ENCODE assay signal across 16 cellular contexts in genomic region chr2:5479265-5479928, GRCh38.
A peak's percentile ranks its signal among the peaks of the same experiment; 100 is the strongest.
DNase-seq lines count a peak whose midpoint lies in the region; ATAC-seq, FAIRE-seq and TF ChIP-seq lines count a peak whose summit lies in the region.
"Had no signal": no experiment of that assay in that cellular context is flagged by ENCODE, and none has a peak within 500 bp of the region (broad histone marks: within the 10 kb centered on the region; RNA-seq: fewer than 3 reads in every experiment).

No MANE protein-coding gene starts in this region.

- BruUV-seq in GM12878 (replicated peaks; lab: Mats Ljungman, UMichigan): no TSS peak

- no peak for FAIRE-seq in GM12878 (lab: Jason Lieb, UNC)

- RAD21 ChIA-PET in GM12878 (lab: Charles Lee; ENCODE audit: unreplicated experiment): no interaction called here

- no peak overlapping the region for H3K4me3 ChIP-seq in Jurkat, Clone E6-1 (ENCODE audit: low read length)
- H3K4me3 ChIP-seq in GM12878: no peak overlapping the region
- no peak overlapping the region for H3K4me3 ChIP-seq in adrenal gland
- H3K4me3 ChIP-seq: hepatocyte, ovary had no signal

- H3K27me3 ChIP-seq in GM12878 (replicated peaks in 1 of 2; ENCODE audit: control insufficient read depth in 2 of 2, insufficient read depth in 2 of 2, low read length in 1 of 2) (no peaks in the 10 kb centered on the region), adrenal gland (no peaks in the 10 kb centered on the region)
- H3K27me3 ChIP-seq: hepatocyte, ovary had no signal

- no peak for TF ChIP-seq POLR2A in GM12878 (IDR thresholded peaks at IDR 0.05; ENCODE audit: low read depth, low read length)
- no peak for TF ChIP-seq POLR2A in adrenal gland (IDR thresholded peaks at IDR 0.05)

- CTCF ChIA-PET in activated CD4-positive, alpha-beta T cell treated with anti-CD3 and anti-CD28 coated beads for 36 hours (lab: Charles Lee): no interaction called here
- CTCF ChIA-PET in GM12878 (lab: Yijun Ruan, JAX): no interaction called here

- POLR2A ChIA-PET in activated CD4-positive, alpha-beta T cell treated with anti-CD3 and anti-CD28 coated beads for 36 hours (lab: Charles Lee): no interaction called here
- POLR2A ChIA-PET in GM12878 (lab: Charles Lee): no interaction called here

- H3K27ac Mint-ChIP-seq in activated CD4-positive, alpha-beta T cell treated with anti-CD3 and anti-CD28 coated beads for 36 hours: no peak overlapping the region
- no peak overlapping the region for H3K27ac Mint-ChIP-seq in neural crest cell (ENCODE audit: unreplicated experiment)
- H3K27ac Mint-ChIP-seq: activated CD4-positive, alpha-beta memory T cell treated with anti-CD3 and anti-CD28 coated beads, Interleukin-2, amount 10 ng/mL, durations not matched to agents 7 days and 5 days; activated naive CD4-positive, alpha-beta T cell treated with anti-CD3 and anti-CD28 coated beads, Interleukin-2, amount 50 U/mL, for 24 hours; memory B cell had no signal

- H3K36me3 Mint-ChIP-seq in activated CD4-positive, alpha-beta T cell treated with anti-CD3 and anti-CD28 coated beads for 36 hours (ENCODE audit: low read depth): no peaks in the 10 kb centered on the region
- no peaks in the 10 kb centered on the region for H3K36me3 Mint-ChIP-seq in neural crest cell (ENCODE audit: low read depth)
- H3K36me3 Mint-ChIP-seq: activated naive CD4-positive, alpha-beta T cell treated with anti-CD3 and anti-CD28 coated beads, Interleukin-2, amount 50 U/mL, for 24 hours; memory B cell had no signal

- no peaks in the 10 kb centered on the region for H4K20me1 ChIP-seq in GM12878 (ENCODE audit: control insufficient read depth, insufficient read depth)

- H3K27me3 Mint-ChIP-seq in activated CD4-positive, alpha-beta T cell treated with anti-CD3 and anti-CD28 coated beads for 36 hours: peaks cover 11% of the 10 kb centered on the region
- H3K27me3 Mint-ChIP-seq in neural crest cell (ENCODE audit: low read depth): no peaks in the 10 kb centered on the region
- H3K27me3 Mint-ChIP-seq: activated CD4-positive, alpha-beta memory T cell treated with anti-CD3 and anti-CD28 coated beads, Interleukin-2, amount 10 ng/mL, durations not matched to agents 7 days and 5 days; activated naive CD4-positive, alpha-beta T cell treated with anti-CD3 and anti-CD28 coated beads, Interleukin-2, amount 50 U/mL, for 24 hours had no signal

- TF ChIP-seq CTCF in GM12878 (IDR thresholded peaks at IDR 0.05 in 2 of 3, conservative IDR thresholded peaks at IDR 0.05 in 1 of 3; ENCODE audit: control insufficient read depth in 2 of 3, extremely low read depth in 1 of 3, insufficient read depth in 1 of 3, low read depth in 3 of 3, low read length in 3 of 3): no peak
- no peak for TF ChIP-seq CTCF in neural crest cell (conservative IDR thresholded peaks at IDR 0.05)
- TF ChIP-seq CTCF in adrenal gland (IDR thresholded peaks at IDR 0.05): no peak

- peaks cover 2% of the 10 kb centered on the region for H3K4me1 Mint-ChIP-seq in activated CD4-positive, alpha-beta T cell treated with anti-CD3 and anti-CD28 coated beads for 36 hours
- H3K4me1 Mint-ChIP-seq in neural crest cell: peaks cover 41% of the 10 kb centered on the region
- H3K4me1 Mint-ChIP-seq: activated CD4-positive, alpha-beta memory T cell treated with anti-CD3 and anti-CD28 coated beads, Interleukin-2, amount 10 ng/mL, durations not matched to agents 7 days and 5 days; activated naive CD4-positive, alpha-beta T cell treated with anti-CD3 and anti-CD28 coated beads, Interleukin-2, amount 50 U/mL, for 24 hours had no signal

- no peak overlapping the region for H2AFZ ChIP-seq in GM12878 (ENCODE audit: control insufficient read depth, low read depth, low read length)
- H2AFZ ChIP-seq: hepatocyte had no signal

- 20% methylated on average over 7 of the region's 7 CpGs for WGBS in GM12878 (ENCODE audit: insufficient coverage, insufficient replicate concordance, low lambda C conversion rate, missing lambda C conversion rate)
- WGBS in adrenal gland, 4 donors: 52 to 58% (median 55%) methylated on average over 5 to 7 of the region's 7 CpGs

- no peak overlapping the region for H3K4me3 Mint-ChIP-seq in activated CD4-positive, alpha-beta T cell treated with anti-CD3 and anti-CD28 coated beads for 36 hours
- peak overlapping the region; percentile 33 for H3K4me3 Mint-ChIP-seq in neural crest cell
- H3K4me3 Mint-ChIP-seq: activated CD4-positive, alpha-beta memory T cell treated with anti-CD3 and anti-CD28 coated beads, Interleukin-2, amount 10 ng/mL, durations not matched to agents 7 days and 5 days; activated naive CD4-positive, alpha-beta T cell treated with anti-CD3 and anti-CD28 coated beads, Interleukin-2, amount 50 U/mL, for 24 hours; memory B cell had no signal

- ATAC-seq in activated CD4-positive, alpha-beta T cell treated with anti-CD3 and anti-CD28 coated beads for 36 hours: peak; percentile 68
- ATAC-seq in GM12878 (peak; percentile 44), GM19455 (IDR thresholded peaks at IDR 0.05; ENCODE audit: unreplicated experiment) (no peak)
- ATAC-seq: Panc1 had no signal

- no peaks in the 10 kb centered on the region for H3K79me2 ChIP-seq in GM12878 (ENCODE audit: control insufficient read depth, insufficient read depth, low read length)
- H3K79me2 ChIP-seq: hepatocyte had no signal

- no peaks in the 10 kb centered on the region for H3K4me1 ChIP-seq in GM12878 (ENCODE audit: control insufficient read depth, insufficient read depth, low read length)
- no peaks in the 10 kb centered on the region for H3K4me1 ChIP-seq in adrenal gland (replicated peaks in 1 of 2)

- DNase-seq in activated CD4-positive, alpha-beta T cell treated with anti-CD3 and anti-CD28 coated beads for 36 hours: peak; percentile 18
- DNase-seq in activated CD4-positive, alpha-beta T cell treated with anti-CD3 and anti-CD28 coated beads, Interleukin-2, amount 50 U/mL, for 4 hours: no peak
- DNase-seq in Jurkat, Clone E6-1 (ENCODE audit: low read depth, low spot score): peak; percentile 31
- no peak for DNase-seq in GM12878 (ENCODE audit: low read depth, low spot score)
- DNase-seq in neural crest cell (ENCODE audit: low read depth, low spot score): no peak
- no peak for DNase-seq in OCI-M2 (lab: John Stamatoyannopoulos, UW; ENCODE audit: unreplicated experiment)
- DNase-seq in adrenal gland: no peak
- DNase-seq: activated CD4-positive, alpha-beta memory T cell treated with anti-CD3 and anti-CD28 coated beads, Interleukin-2, amount 10 ng/mL, durations not matched to agents 7 days and 5 days; DMS 273 treated with DMSO at 0.1 percent for 48 hours; ovary; T-helper 9 cell had no signal

- intact Hi-C loops in activated CD4-positive, alpha-beta T cell treated with anti-CD3 and anti-CD28 coated beads for 36 hours (cut with DNase I, micrococcal nuclease): no loop called here
- intact Hi-C loops in GM12878 (cut with micrococcal nuclease; ENCODE audit: unreplicated experiment) (no loop called here), adrenal gland (cut with DNase I) (no loop called here)

- SMC1A ChIA-PET in GM12878 (lab: Charles Lee; ENCODE audit: uncharacterized antibody, unreplicated experiment): no interaction called here

- H3K27ac ChIP-seq in GM12878 (ENCODE audit: control insufficient read depth, insufficient read depth) (no peak overlapping the region), adrenal gland (no peak overlapping the region)
- H3K27ac ChIP-seq: hepatocyte, ovary had no signal

- no peak for TF ChIP-seq EP300 in GM12878 (IDR thresholded peaks at IDR 0.05; ENCODE audit: borderline replicate concordance in 1 of 2, control insufficient read depth in 1 of 2, low read depth in 2 of 2, low read length in 2 of 2)

- H3K36me3 ChIP-seq in GM12878 (ENCODE audit: control insufficient read depth in 2 of 2, insufficient read depth in 2 of 2, low read length in 1 of 2) (no peaks in the 10 kb centered on the region), adrenal gland (replicated peaks in 1 of 2) (no peaks in the 10 kb centered on the region)
- H3K36me3 ChIP-seq: ovary had no signal

- H3K9me3 Mint-ChIP-seq in activated CD4-positive, alpha-beta T cell treated with anti-CD3 and anti-CD28 coated beads for 36 hours (ENCODE audit: low read depth): peaks cover 1% of the 10 kb centered on the region
- H3K9me3 Mint-ChIP-seq in neural crest cell: no peaks in the 10 kb centered on the region
- H3K9me3 Mint-ChIP-seq: activated naive CD4-positive, alpha-beta T cell treated with anti-CD3 and anti-CD28 coated beads, Interleukin-2, amount 50 U/mL, for 24 hours; memory B cell had no signal

- in situ Hi-C loops in GM12878 (cut with MboI): no loop called here

- H3K4me2 ChIP-seq in GM12878 (ENCODE audit: control insufficient read depth, insufficient read depth): no peak overlapping the region
- H3K4me2 ChIP-seq: hepatocyte had no signal

- TF ChIP-seq RAD21 in GM12878 (IDR thresholded peaks at IDR 0.05; ENCODE audit: insufficient read depth, low read depth, low read length): no peak

- H3K9ac ChIP-seq in GM12878 (ENCODE audit: control insufficient read depth, insufficient read depth, low read length): no peak overlapping the region

- H3K9me3 ChIP-seq in GM12878 (replicated peaks; ENCODE audit: control insufficient read depth, insufficient read depth, low read length) (no peaks in the 10 kb centered on the region), adrenal gland (replicated peaks in 1 of 3) (no peaks in the 10 kb centered on the region)
- H3K9me3 ChIP-seq: ovary had no signal

TF ChIP-seq in GM12878, 131 proteins besides CTCF, POLR2A, EP300 and RAD21:
- TF ChIP-seq NFXL1 (IDR thresholded peaks at IDR 0.05; ENCODE audit: borderline replicate concordance): no peak
- no peak for TF ChIP-seq RFX5 (IDR thresholded peaks at IDR 0.05; ENCODE audit: low read depth, low read length)
- TF ChIP-seq CHD1 (IDR thresholded peaks at IDR 0.05; ENCODE audit: low read depth, low read length): no peak
- TF ChIP-seq CBX3 (IDR thresholded peaks at IDR 0.05; ENCODE audit: borderline replicate concordance, low read depth): no peak
- no peak for TF ChIP-seq HDAC6 (IDR thresholded peaks at IDR 0.05; ENCODE audit: unreplicated experiment)
- TF ChIP-seq ASH2L (IDR thresholded peaks at IDR 0.05; ENCODE audit: borderline replicate concordance, low read depth): no peak
- TF ChIP-seq BRCA1 (IDR thresholded peaks at IDR 0.05; ENCODE audit: low read depth, low read length): no peak
- TF ChIP-seq BACH1 (IDR thresholded peaks at IDR 0.05; ENCODE audit: borderline replicate concordance): no peak
- no peak for TF ChIP-seq TCF7 (IDR thresholded peaks at IDR 0.05; ENCODE audit: borderline replicate concordance)
- no peak for TF ChIP-seq TCF12 (IDR thresholded peaks at IDR 0.05; ENCODE audit: low read depth, low read length)

Comparison
In these comparisons a context has a peak if more than half of its experiments do, and no peak if none do; other contexts are left out.
1. DNase-seq: peak in activated CD4-positive, alpha-beta T cell treated with anti-CD3 and anti-CD28 coated beads for 36 hours (single experiment) and Jurkat, Clone E6-1 (single experiment); none in activated CD4-positive, alpha-beta T cell treated with anti-CD3 and anti-CD28 coated beads, Interleukin-2, amount 50 U/mL, for 4 hours (0 of 2), GM12878 (single experiment), neural crest cell (single experiment), OCI-M2 (single experiment) and adrenal gland (0 of 7).